In the genomic region with DNA sequence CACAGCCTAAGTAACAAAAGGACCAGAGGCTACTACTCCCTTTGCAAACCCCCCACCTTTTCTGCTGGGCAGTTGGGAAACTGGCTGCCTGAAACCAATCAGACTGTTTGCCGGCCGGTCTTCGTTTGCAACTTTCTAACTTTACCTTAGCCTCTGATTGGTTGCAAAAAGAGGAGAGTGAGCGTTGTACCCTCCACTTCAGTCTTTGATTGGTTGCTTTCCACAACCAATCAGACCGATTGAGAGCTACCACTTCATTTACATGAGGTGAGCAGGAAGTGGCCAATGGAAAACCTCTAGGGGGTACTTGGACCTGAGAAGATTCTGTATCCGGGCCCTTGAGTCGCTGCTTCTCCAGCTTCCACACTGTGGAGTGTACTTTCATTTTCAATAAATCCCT, we compare ENCODE assay signal across 25 cellular contexts.
"Had no signal": no experiment of that assay in that cellular context is flagged by ENCODE, and none has a peak within 500 bp of the region (broad histone marks: within the 10 kb centered on the region; RNA-seq: fewer than 3 reads in every experiment).

No MANE protein-coding gene starts in this region.

- ATAC-seq: activated CD4-positive, alpha-beta T cell treated with anti-CD3 and anti-CD28 coated beads for 36 hours; activated CD8-positive, alpha-beta memory T cell treated with anti-CD3 and anti-CD28 coated beads, Interleukin-2, amount 10 ng/mL, durations not matched to agents 7 days and 5 days; activated CD8-positive, alpha-beta T cell treated with anti-CD3 and anti-CD28 coated beads, Interleukin-2, amount 10 ng/mL, durations not matched to agents 7 days and 5 days; activated naive CD4-positive, alpha-beta T cell treated with anti-CD3 and anti-CD28 coated beads, Interleukin-2, amount 50 U/mL, for 72 hours; esophagus mucosa; left cardiac atrium; left ventricle myocardium superior; sciatic nerve; stimulated activated naive CD8-positive, alpha-beta T cell treated with anti-CD3 and anti-CD28 coated beads, Interleukin-15, Interleukin-2, amounts not matched to agents 100 U/mL and 50 U/mL, for 24 hours had no signal

- DNase-seq: activated B cell treated with CpG ODN at 0.5 μM for 24 hours; activated CD4-positive, alpha-beta T cell treated with anti-CD3 and anti-CD28 coated beads for 36 hours; activated CD8-positive, alpha-beta memory T cell treated with anti-CD3 and anti-CD28 coated beads, Interleukin-2, amount 10 ng/mL, durations not matched to agents 7 days and 5 days; activated CD8-positive, alpha-beta T cell treated with anti-CD3 and anti-CD28 coated beads, Interleukin-2, amount 10 ng/mL, durations not matched to agents 7 days and 5 days; activated naive CD4-positive, alpha-beta T cell; activated T-cell treated with anti-CD3 and anti-CD28 coated beads, Interleukin-2, amount 50 U/mL, for 48 hours; anterior cingulate cortex; endodermal cell; foreskin fibroblast; head of caudate nucleus; hypothalamus; left cardiac atrium; left ventricle myocardium superior; stimulated activated CD4-positive, alpha-beta T cell treated with anti-CD3 and anti-CD28 coated beads, Interleukin-12 subunit alpha, Interleukin-12 subunit beta, amount 100 ng/mL, for 4 hours; stimulated activated CD4-positive, alpha-beta T cell treated with anti-CD3 and anti-CD28 coated beads, Interleukin-4, amount 100 ng/mL, for 1 hour; stimulated activated naive CD8-positive, alpha-beta T cell treated with anti-CD3 and anti-CD28 coated beads, Interleukin-15, Interleukin-2, amounts not matched to agents 100 U/mL and 50 U/mL, for 24 hours; T1000; uterus had no signal

- H3K9me3 ChIP-seq: neutrophil, uterus had no signal

- H3K27me3 ChIP-seq: neutrophil, uterus had no signal

- H3K4me3 ChIP-seq: skin epidermis, uterus had no signal

- FAIRE-seq: bronchial epithelial cell, keratinocyte had no signal

- H3K27ac ChIP-seq: neutrophil, skin epidermis, uterus had no signal

- H3K4me1 ChIP-seq: uterus had no signal

- H3K36me3 ChIP-seq: neutrophil, uterus had no signal
